Comparison of ENCODE assay signal across 9 cellular contexts in genomic region chr22:45608763-45609180, GRCh38.
DNase-seq lines count a peak whose midpoint lies in the region; ATAC-seq and TF ChIP-seq lines count a peak whose summit lies in the region.
"Had no signal": no experiment of that assay in that cellular context is flagged by ENCODE, and none has a peak within 500 bp of the region (broad histone marks: within the 10 kb centered on the region; RNA-seq: fewer than 3 reads in every experiment).

No MANE protein-coding gene starts in this region.

- peak overlapping the region; percentile 94 for H3K27ac Mint-ChIP-seq in T-helper 17 cell

- peaks cover 2% of the 10 kb centered on the region for H3K36me3 Mint-ChIP-seq in T-helper 17 cell (ENCODE audit: low read depth)

- peaks cover 11% of the 10 kb centered on the region for H3K4me1 Mint-ChIP-seq in T-helper 17 cell

- ATAC-seq in T-helper 17 cell (peak; percentile 91), HG03520 (IDR thresholded peaks at IDR 0.05; ENCODE audit: unreplicated experiment) (no peak), GM21529 (IDR thresholded peaks at IDR 0.05; ENCODE audit: unreplicated experiment) (no peak), HG02938 (IDR thresholded peaks at IDR 0.05; ENCODE audit: unreplicated experiment) (no peak)

- H3K4me3 Mint-ChIP-seq in T-helper 17 cell, result peak overlapping the region; percentile 88

- H3K9me3 ChIP-seq in T-helper 17 cell (ENCODE audit: control insufficient read depth, low read length, poor library complexity, severe bottlenecking), result no peaks in the 10 kb centered on the region
- H3K9me3 ChIP-seq: spleen had no signal

- no peak overlapping the region for H3K4me3 ChIP-seq in fibroblast of mammary gland (ENCODE audit: control insufficient read depth, low read depth, low read length)
- H3K4me3 ChIP-seq: spleen had no signal

- DNase-seq in stimulated activated naive CD4-positive, alpha-beta T cell treated with Interleukin-2 at 50 U/mL for 16 hours (lab: John Stamatoyannopoulos, UW), result peak; percentile 7
- no peak for DNase-seq in stimulated activated naive CD4-positive, alpha-beta T cell (lab: John Stamatoyannopoulos, UW)
- no peak for DNase-seq in T-helper 17 cell
- peak; percentile 79 for DNase-seq in fibroblast of mammary gland (ENCODE audit: low read depth)
- DNase-seq in NCI-H510A treated with DMSO at 0.1 percent for 48 hours (lab: John Stamatoyannopoulos, UW), result no peak

- no peak for TF ChIP-seq CTCF in fibroblast of mammary gland (conservative IDR thresholded peaks at IDR 0.05; ENCODE audit: control insufficient read depth, insufficient read depth, low read depth, low read length)

- H3K27me3 Mint-ChIP-seq in T-helper 17 cell, result no peaks in the 10 kb centered on the region

Comparison
In these comparisons a context has a peak if more than half of its experiments do, and no peak if none do; other contexts are left out.
1. DNase-seq: peak in stimulated activated naive CD4-positive, alpha-beta T cell treated with Interleukin-2 at 50 U/mL for 16 hours (single experiment) and fibroblast of mammary gland (single experiment); none in stimulated activated naive CD4-positive, alpha-beta T cell (0 of 6), T-helper 17 cell (0 of 3) and NCI-H510A treated with DMSO at 0.1 percent for 48 hours (single experiment).